In genomic region chr14:69685716-69686115, GRCh38 we compare ENCODE assay signal across 8 cellular contexts.
A peak's percentile ranks its signal among the peaks of the same experiment; 100 is the strongest.
DNase-seq lines count a peak whose midpoint lies in the region; ATAC-seq lines count a peak whose summit lies in the region.

No MANE protein-coding gene starts in this region.

- peak; percentile 28 for DNase-seq in activated CD8-positive, alpha-beta memory T cell treated with anti-CD3 and anti-CD28 coated beads, Interleukin-2, amount 50 U/mL, for 4 hours
- no peak for DNase-seq in activated CD8-positive, alpha-beta memory T cell treated with anti-CD3 and anti-CD28 coated beads, Interleukin-2, amount 50 U/mL, for 48 hours
- DNase-seq in activated CD4-positive, alpha-beta T cell treated with anti-CD3 and anti-CD28 coated beads for 48 hours: peak; percentile 66
- DNase-seq in fibroblast of peridontal ligament (ENCODE audit: extremely low read depth) (peak; percentile 43), renal cortical epithelial cell (ENCODE audit: low read depth) (peak; percentile 64), NAMALWA (ENCODE audit: low spot score) (no peak), HuH-7 (ENCODE audit: low spot score) (no peak)

- ATAC-seq in GM19452 (IDR thresholded peaks at IDR 0.05; ENCODE audit: unreplicated experiment): no peak

Comparison
In these comparisons a context has a peak if more than half of its experiments do, and no peak if none do; other contexts are left out.
1. DNase-seq: peak in activated CD8-positive, alpha-beta memory T cell treated with anti-CD3 and anti-CD28 coated beads, Interleukin-2, amount 50 U/mL, for 4 hours (single experiment), activated CD4-positive, alpha-beta T cell treated with anti-CD3 and anti-CD28 coated beads for 48 hours (single experiment), fibroblast of peridontal ligament (single experiment) and renal cortical epithelial cell (single experiment); none in activated CD8-positive, alpha-beta memory T cell treated with anti-CD3 and anti-CD28 coated beads, Interleukin-2, amount 50 U/mL, for 48 hours (single experiment), NAMALWA (single experiment) and HuH-7 (single experiment).